19 cellular contexts compared by ENCODE assay signal in the genomic region with DNA sequence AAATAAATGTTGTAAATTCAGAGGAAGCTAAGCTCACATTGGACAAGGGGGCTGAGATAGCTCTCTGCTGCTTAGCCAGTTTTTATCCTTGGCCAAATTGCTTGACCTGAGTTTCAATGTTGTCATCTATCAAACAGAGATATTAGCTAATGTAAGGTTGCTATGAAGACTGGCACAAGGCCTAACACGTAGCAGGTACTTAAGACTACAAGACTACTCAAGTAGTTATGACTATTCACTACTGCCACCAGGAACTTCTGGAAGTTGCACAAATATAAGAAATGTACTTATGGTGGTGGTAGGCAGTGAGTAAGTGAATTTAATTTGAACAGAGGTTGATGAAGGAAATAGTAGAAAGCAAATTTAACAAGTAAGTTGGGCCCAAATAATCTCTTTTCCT. TPM values are rescaled to one million over a fixed set of nuclear protein-coding genes. Genes with fewer than 3 reads are reported as not detected.
DNase-seq lines count a peak whose midpoint lies in the region; ATAC-seq and TF ChIP-seq lines count a peak whose summit lies in the region.
"Had no signal": no experiment of that assay in that cellular context is flagged by ENCODE, and none has a peak within 500 bp of the region (broad histone marks: within the 10 kb centered on the region; RNA-seq: fewer than 3 reads in every experiment).

No MANE protein-coding gene starts in this region.

- no peak overlapping the region for H3K9ac ChIP-seq in Karpas-422 (ENCODE audit: low read length)
- H3K9ac ChIP-seq: GM23248 had no signal

- no peak for TF ChIP-seq CTCF in left lung (IDR thresholded peaks at IDR 0.05)
- TF ChIP-seq CTCF in neutrophil (IDR thresholded peaks at IDR 0.05), result no peak
- no peak for TF ChIP-seq CTCF in endothelial cell (IDR thresholded peaks at IDR 0.05; ENCODE audit: unreplicated experiment)

- no peak overlapping the region for H3K4me2 ChIP-seq in Karpas-422 (ENCODE audit: low read depth, low read length, poor library complexity, severe bottlenecking)

- DNase-seq in Karpas-422, result peak; percentile 14
- DNase-seq in left lung, result no peak
- no peak for DNase-seq in endothelial cell (ENCODE audit: low spot score)
- DNase-seq: AML-193; CD4-positive, alpha-beta T cell; DMS 273 treated with DMSO at 0.1 percent for 48 hours; DMS53; DND-41; EL; GM23248; HCEC 1CT; HFFc6; KG1 had no signal

- ATAC-seq in left lung (peak; percentile 69), HG02759 (IDR thresholded peaks at IDR 0.05; ENCODE audit: unreplicated experiment) (no peak), HG02798 (IDR thresholded peaks at IDR 0.05; ENCODE audit: poor library complexity, unreplicated experiment) (no peak)
- ATAC-seq: GM12878 had no signal

- H3K79me2 ChIP-seq in Karpas-422 (ENCODE audit: low read length), result no peaks in the 10 kb centered on the region

- H3K36me3 ChIP-seq in Karpas-422 (ENCODE audit: insufficient read depth, low read length) (no peaks in the 10 kb centered on the region), left lung (no peaks in the 10 kb centered on the region), neutrophil (no peaks in the 10 kb centered on the region)

- H3K4me3 ChIP-seq in Karpas-422 (ENCODE audit: low read length) (no peak overlapping the region), left lung (no peak overlapping the region), neutrophil (ENCODE audit: low read depth in 1 of 2, low read length in 1 of 2) (no peak overlapping the region)
- H3K4me3 ChIP-seq: GM12878, GM23248 had no signal

- no peaks in the 10 kb centered on the region for H3K4me1 Mint-ChIP-seq in endothelial cell (ENCODE audit: unreplicated experiment)

- H3K36me3 Mint-ChIP-seq in endothelial cell (ENCODE audit: low read depth, unreplicated experiment), result no peaks in the 10 kb centered on the region

- H2AFZ ChIP-seq in Karpas-422 (ENCODE audit: low read length), result no peak overlapping the region
- H2AFZ ChIP-seq: GM23248 had no signal

- no peak overlapping the region for H3K4me3 Mint-ChIP-seq in endothelial cell (ENCODE audit: unreplicated experiment)
- H3K4me3 Mint-ChIP-seq: CD4-positive, alpha-beta T cell; HFFc6 had no signal

- no peak overlapping the region for H3K27ac Mint-ChIP-seq in endothelial cell (ENCODE audit: unreplicated experiment)
- H3K27ac Mint-ChIP-seq: CD4-positive, alpha-beta T cell; HFFc6 had no signal

- no peaks in the 10 kb centered on the region for H3K9me3 Mint-ChIP-seq in endothelial cell (ENCODE audit: unreplicated experiment)

- H3K9me2 ChIP-seq in Karpas-422 (replicated peaks; ENCODE audit: insufficient read depth, low read length), result no peaks in the 10 kb centered on the region

- H3K9me3 ChIP-seq in Karpas-422 (ENCODE audit: low read length) (no peaks in the 10 kb centered on the region), left lung (peaks cover 0 to 12% of the 10 kb centered on the region in 2 donors), neutrophil (no peaks in the 10 kb centered on the region)

- intact Hi-C loops in left lung (cut with DNase I), result no loop called here

- H3K27me3 Mint-ChIP-seq in endothelial cell (ENCODE audit: unreplicated experiment), result no peaks in the 10 kb centered on the region
- H3K27me3 Mint-ChIP-seq: CD4-positive, alpha-beta T cell had no signal

- H3K4me1 ChIP-seq in Karpas-422 (ENCODE audit: low read length) (no peaks in the 10 kb centered on the region), left lung (peaks cover 0 to 17% of the 10 kb centered on the region in 2 donors), neutrophil (ENCODE audit: control insufficient read depth in 1 of 2, insufficient read depth in 1 of 2, low read depth in 1 of 2, low read length in 1 of 2) (peaks cover 27 to 49% of the 10 kb centered on the region in 2 experiments)

- H3K27ac ChIP-seq in Karpas-422 (ENCODE audit: low read length) (no peak overlapping the region), left lung (no peak overlapping the region), neutrophil (peak overlapping the region; percentile 36)
- H3K27ac ChIP-seq: C4-2B, GM23248 had no signal

- H3K27me3 ChIP-seq in Karpas-422 (ENCODE audit: low read length) (no peaks in the 10 kb centered on the region), left lung (no peaks in the 10 kb centered on the region), neutrophil (no peaks in the 10 kb centered on the region)

- H4K20me1 ChIP-seq in Karpas-422 (ENCODE audit: insufficient read depth, low read depth, low read length), result no peaks in the 10 kb centered on the region

RNA-seq across cellular contexts. Expression of gene FYB1, which starts 17.4 kb away (rescaled TPM):
- 2.7 and 2.8 TPM in 2 replicates for total RNA-seq in Karpas-422 (2014; rRNA removed; shearing (Covaris generic); ENCODE audit: low replicate concordance)
- total RNA-seq in left lung, result 10 to 100 TPM; 24.4 to 93.7 TPM
- total RNA-seq in endothelial cell (ENCODE audit: unreplicated experiment), result 0.31 TPM
- total RNA-seq: G401, GM23248 had no signal
